ENCODE assay signal across 22 cellular contexts in the genomic region with DNA sequence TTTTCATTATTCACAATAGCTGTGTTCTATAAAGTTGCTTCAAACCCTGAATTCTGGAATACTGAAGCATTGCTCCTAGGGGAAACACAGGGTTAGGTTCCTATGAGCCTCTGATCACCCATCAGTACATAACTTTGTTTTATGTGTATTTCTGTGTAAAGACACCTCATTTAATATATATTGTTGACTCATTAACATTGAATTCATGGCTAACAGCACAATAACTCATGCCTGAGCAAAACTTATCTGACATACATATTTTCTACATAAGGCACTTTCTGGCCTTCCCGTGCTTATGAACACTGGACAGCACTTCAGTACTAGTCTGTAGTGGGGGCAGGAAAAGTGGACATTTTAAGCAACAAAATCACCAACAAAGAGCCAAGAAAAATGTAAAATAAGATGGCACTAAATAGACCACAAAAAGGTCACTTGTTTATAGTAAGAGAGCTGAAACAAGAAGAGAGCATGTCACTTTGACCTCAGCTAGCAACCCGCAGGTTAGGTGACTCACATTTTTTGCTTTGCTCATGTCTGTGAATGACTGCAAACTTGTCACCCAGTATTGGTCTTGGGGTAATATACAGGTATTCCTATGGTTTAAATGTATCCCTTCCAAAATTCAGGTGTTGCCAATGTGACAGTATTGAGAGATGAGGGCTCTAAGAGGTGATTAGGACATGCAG. TPM values are rescaled to one million over a fixed set of nuclear protein-coding genes. Genes with fewer than 3 reads are reported as not detected.
DNase-seq lines count a peak whose midpoint lies in the region; ATAC-seq, FAIRE-seq and TF ChIP-seq lines count a peak whose summit lies in the region.
"Had no signal": no experiment of that assay in that cellular context is flagged by ENCODE, and none has a peak within 500 bp of the region (broad histone marks: within the 10 kb centered on the region; RNA-seq: fewer than 3 reads in every experiment).

No MANE protein-coding gene starts in this region.

- H3K79me2 ChIP-seq in K562 (ENCODE audit: control insufficient read depth, insufficient read depth, low read length) = no peaks in the 10 kb centered on the region

- peak; percentile 33 for DNase-seq in NK-92 treated with Interleukin-12 subunit alpha and Interleukin-12 subunit beta, amount 100 ng/mL, for 24 hours (lab: John Stamatoyannopoulos, UW)
- DNase-seq in NK-92 (lab: John Stamatoyannopoulos, UW; ENCODE audit: unreplicated experiment) (no peak), K562 (ENCODE audit: extremely low read depth in 1 of 4, low spot score in 3 of 4) (no peak), endothelial cell (ENCODE audit: low spot score) (no peak), AG08396 (ENCODE audit: low spot score) (no peak)
- DNase-seq in activated naive CD4-positive, alpha-beta T cell treated with anti-CD3 and anti-CD28 coated beads, Interleukin-2, amount 50 U/mL, for 72 hours (ENCODE audit: low spot score in 2 of 2) = no peak
- DNase-seq in activated naive CD4-positive, alpha-beta T cell treated with Interleukin-2 at 50 U/mL for 16 hours = no peak
- DNase-seq: 8988T; Caco-2; CD4-positive, CD25-positive, alpha-beta regulatory T cell; DMS153; GF-D8; HCEC 1CT; Kasumi-1; MM.1S; NCI-H1694 treated with DMSO at 0.1 percent for 48 hours; NCI-H2107; NCI-H510A treated with DMSO at 0.1 percent for 48 hours; SJCRH30 had no signal

- H3K27ac Mint-ChIP-seq in activated naive CD4-positive, alpha-beta T cell treated with anti-CD3 and anti-CD28 coated beads, Interleukin-2, amount 50 U/mL, for 72 hours = no peak overlapping the region
- H3K27ac Mint-ChIP-seq in endothelial cell (ENCODE audit: unreplicated experiment) = no peak overlapping the region
- H3K27ac Mint-ChIP-seq: B cell; CD4-positive, CD25-positive, alpha-beta regulatory T cell had no signal

- H3K36me3 Mint-ChIP-seq in activated naive CD4-positive, alpha-beta T cell treated with anti-CD3 and anti-CD28 coated beads, Interleukin-2, amount 50 U/mL, for 72 hours = no peaks in the 10 kb centered on the region
- peaks cover 5% of the 10 kb centered on the region for H3K36me3 Mint-ChIP-seq in endothelial cell (ENCODE audit: low read depth, unreplicated experiment)
- H3K36me3 Mint-ChIP-seq: CD4-positive, CD25-positive, alpha-beta regulatory T cell had no signal

- no peak for FAIRE-seq in K562 (lab: Jason Lieb, UNC)

- H3K9me3 Mint-ChIP-seq in activated naive CD4-positive, alpha-beta T cell treated with anti-CD3 and anti-CD28 coated beads, Interleukin-2, amount 50 U/mL, for 72 hours = no peaks in the 10 kb centered on the region
- no peaks in the 10 kb centered on the region for H3K9me3 Mint-ChIP-seq in endothelial cell (ENCODE audit: unreplicated experiment)
- H3K9me3 Mint-ChIP-seq: CD4-positive, CD25-positive, alpha-beta regulatory T cell had no signal

- H2AFZ ChIP-seq in K562 (ENCODE audit: low read depth, low read length) = no peak overlapping the region

- no peaks in the 10 kb centered on the region for H3K27me3 ChIP-seq in K562 (ENCODE audit: control insufficient read depth in 2 of 2, insufficient read depth in 2 of 2, low read length in 2 of 2)
- H3K27me3 ChIP-seq: SJCRH30 had no signal

- no peaks in the 10 kb centered on the region for H3K9me1 ChIP-seq in K562 (ENCODE audit: control insufficient read depth, insufficient read depth, low read length)

- 56% methylated on average over 2 of the region's 2 CpGs for WGBS in K562 (ENCODE audit: insufficient coverage, low coverage, missing lambda C conversion rate)

- TF ChIP-seq EP300 in K562 (IDR thresholded peaks at IDR 0.05; ENCODE audit: low read length) = no peak

- in situ Hi-C loops in K562 (cut with MboI) = no loop called here

- H3K9ac ChIP-seq in K562 (ENCODE audit: insufficient read depth in 1 of 2, low read depth in 2 of 2, low read length in 2 of 2) = no peak overlapping the region

- TF ChIP-seq RAD21 in K562 (CRISPR knock-in tag; conservative IDR thresholded peaks at IDR 0.05 in 1 of 2, IDR thresholded peaks at IDR 0.05 in 1 of 2) = no peak

- no peaks in the 10 kb centered on the region for H4K20me1 ChIP-seq in K562 (replicated peaks; ENCODE audit: control insufficient read depth, insufficient read depth, low read length)

- no peak overlapping the region for H3K4me3 ChIP-seq in K562
- H3K4me3 ChIP-seq: SJCRH30 had no signal

- no peak overlapping the region for H3K4me3 Mint-ChIP-seq in endothelial cell (ENCODE audit: unreplicated experiment)
- H3K4me3 Mint-ChIP-seq: B cell; CD4-positive, CD25-positive, alpha-beta regulatory T cell; IgD-negative memory B cell had no signal

- H3K27ac ChIP-seq in K562 (ENCODE audit: extremely low read depth, low read depth, low read length) = no peak overlapping the region
- H3K27ac ChIP-seq: SJCRH30 had no signal

- BruUV-seq in K562 (replicated peaks; lab: Mats Ljungman, UMichigan) = no TSS peak

- intact Hi-C loops in K562 (cut with micrococcal nuclease) = no loop called here

- CTCF ChIA-PET in K562 (lab: Yijun Ruan, JAX; ENCODE audit: low intra/inter-chr PET ratio) = no interaction called here

- TF ChIP-seq POLR2A in K562 (conservative IDR thresholded peaks at IDR 0.05) = no peak

- H3K27me3 Mint-ChIP-seq in endothelial cell (ENCODE audit: unreplicated experiment) = peaks cover 4% of the 10 kb centered on the region
- H3K27me3 Mint-ChIP-seq: B cell had no signal

- H3K4me1 Mint-ChIP-seq in endothelial cell (ENCODE audit: unreplicated experiment) = peaks cover 6% of the 10 kb centered on the region

- TF ChIP-seq CTCF in K562 (IDR thresholded peaks at IDR 0.05 in 2 of 3, conservative IDR thresholded peaks at IDR 0.05 in 1 of 3; ENCODE audit: insufficient read depth in 2 of 3, low read depth in 1 of 3, low read length in 3 of 3) (no peak), endothelial cell (IDR thresholded peaks at IDR 0.05; ENCODE audit: unreplicated experiment) (no peak)

- peak; percentile 81 to 87 for ATAC-seq in activated naive CD4-positive, alpha-beta T cell treated with anti-CD3 and anti-CD28 coated beads, Interleukin-2, amount 50 U/mL, for 72 hours
- ATAC-seq in K562 (no peak), GM18858 (IDR thresholded peaks at IDR 0.05; ENCODE audit: unreplicated experiment) (no peak)

- peaks cover 3 to 17% of the 10 kb centered on the region in 2 experiments; a peak in 3 of 5 replicates for H3K4me1 ChIP-seq in K562 (replicated peaks in 1 of 2; ENCODE audit: control insufficient read depth in 2 of 2, insufficient read depth in 2 of 2, low read length in 2 of 2)
- H3K4me1 ChIP-seq: SJCRH30 had no signal

- H3K4me2 ChIP-seq in K562 (ENCODE audit: insufficient read depth, low read length) = no peak overlapping the region

- POLR2A ChIA-PET in K562 (lab: Yijun Ruan, JAX) = interaction anchor here (1.0 to 1.2 kb wide), 2 partner anchors 9 to 66 kb away, joined by 4 read pairs; no protein-coding TSS in a partner anchor

- no peaks in the 10 kb centered on the region for H3K36me3 ChIP-seq in K562 (ENCODE audit: control insufficient read depth, insufficient read depth, low read length)
- H3K36me3 ChIP-seq: SJCRH30 had no signal

- peaks cover 11% of the 10 kb centered on the region for H3K9me3 ChIP-seq in K562 (replicated peaks; ENCODE audit: control insufficient read depth, insufficient read depth, low read depth, low read length)
- H3K9me3 ChIP-seq: SJCRH30 had no signal

TF ChIP-seq in K562, 482 proteins besides CTCF, POLR2A, EP300 and RAD21 (continues in another document):
- no peak for TF ChIP-seq RNF2 (IDR thresholded peaks at IDR 0.05)
- no peak for TF ChIP-seq KLF13 (tag; IDR thresholded peaks at IDR 0.05; ENCODE audit: borderline replicate concordance, low read depth)
- TF ChIP-seq TGIF2 (CRISPR knock-in tag; IDR thresholded peaks at IDR 0.05) = no peak
- TF ChIP-seq MBD2 (IDR thresholded peaks at IDR 0.05; ENCODE audit: borderline replicate concordance, low read depth) = no peak

RNA-seq across cellular contexts. Expression of a gene that starts 58.1 kb away (rescaled TPM):
- 100 to 1,000 TPM in 1 of 2 donors, 10 to 100 TPM in 1; 97.3 to 176 TPM for total RNA-seq in activated naive CD4-positive, alpha-beta T cell treated with anti-CD3 and anti-CD28 coated beads, Interleukin-2, amount 50 U/mL, for 72 hours
- total RNA-seq in K562 (2011; cell fraction: chromatin; rRNA removed; ENCODE audit: low replicate concordance) = 23.6 and 29.2 TPM in 2 replicates
- total RNA-seq in K562 (2011; cell fraction: nucleolus; rRNA removed) = 17.0 and 26.0 TPM in 2 replicates
- 17.2 and 26.8 TPM in 2 replicates for total RNA-seq in K562 (2011; cell fraction: nucleoplasm; rRNA removed)
- total RNA-seq in K562 (2014; rRNA removed) (24.4 and 38.8 TPM in 2 replicates), K562 (2014; rRNA removed; fragmentation: Illumina TruSeq; extraction: Trizol) (18.4 and 22.1 TPM in 2 replicates), K562 (2015; rRNA removed; fragmentation: Illumina TruSeq; extraction: Trizol) (35.3 and 39.1 TPM in 2 replicates), K562 (2021) (68.4 and 68.6 TPM in 2 replicates), endothelial cell (ENCODE audit: unreplicated experiment) (158 TPM)
- polyA plus RNA-seq in K562 (2011; rRNA removed) (7.7 and 18.0 TPM in 2 replicates), K562 (2014; fragmentation: Illumina TruSeq; extraction: Trizol) (47.0 and 60.0 TPM in 2 replicates), K562 (2014; fragmentation: Nextera tagmentation; extraction: Ambion mirVana) (10 to 100 TPM; 11.4 to 18.2 TPM), K562 (2014; rRNA removed) (19.0 and 30.4 TPM in 2 replicates)
- 12.4 and 22.0 TPM in 2 replicates for polyA plus RNA-seq in K562 (2011; cell fraction: cytosol; rRNA removed)
- polyA plus RNA-seq in K562 (2011; cell fraction: nucleus; rRNA removed) = 73.6 and 97.0 TPM in 2 replicates
- polyA plus RNA-seq in K562 (2012) = 38.3 and 116 TPM in 2 replicates
- 10.8 and 16.9 TPM in 2 replicates for polyA minus RNA-seq in K562 (2011; rRNA and poly(A)+ RNA removed)
- 43.5 and 61.6 TPM in 2 replicates for polyA minus RNA-seq in K562 (2011; cell fraction: cytosol; rRNA and poly(A)+ RNA removed)
- 22.5 and 41.3 TPM in 2 replicates for polyA minus RNA-seq in K562 (2011; cell fraction: nucleus; rRNA and poly(A)+ RNA removed)

Comparison
In these comparisons a context has a peak if more than half of its experiments do, and no peak if none do; other contexts are left out.
1. ATAC-seq: peak in activated naive CD4-positive, alpha-beta T cell treated with anti-CD3 and anti-CD28 coated beads, Interleukin-2, amount 50 U/mL, for 72 hours (2 of 2); none in K562 (single experiment) and GM18858 (single experiment).